ENCODE assay signal across 1 cellular context in genomic region chr5:10645146-10645545, GRCh38.
TF ChIP-seq lines count a peak whose summit lies in the region.

No MANE protein-coding gene starts in this region.

TF ChIP-seq in GM12878, 131 proteins besides CTCF, POLR2A, EP300 and RAD21 (continued from another document):
- TF ChIP-seq ZNF622 (IDR thresholded peaks at IDR 0.05) = no peak
TF ChIP-seq in GM12878: peak in this region for 4.
